22 cellular contexts compared by ENCODE assay signal in genomic region chr6:105787747-105788146, GRCh38.
DNase-seq lines count a peak whose midpoint lies in the region; ATAC-seq, FAIRE-seq and TF ChIP-seq lines count a peak whose summit lies in the region.
"Had no signal": no experiment of that assay in that cellular context is flagged by ENCODE, and none has a peak within 500 bp of the region (broad histone marks: within the 10 kb centered on the region; RNA-seq: fewer than 3 reads in every experiment).

No MANE protein-coding gene starts in this region.

- no peak overlapping the region for H3K4me3 Mint-ChIP-seq in activated CD4-positive, alpha-beta T cell treated with anti-CD3 and anti-CD28 coated beads, Interleukin-2, amount 10 ng/mL, durations not matched to agents 7 days and 5 days
- H3K4me3 Mint-ChIP-seq: CD4-positive, CD25-positive, alpha-beta regulatory T cell; IgD-negative memory B cell had no signal

- POLR2A ChIA-PET in activated CD4-positive, alpha-beta T cell treated with anti-CD3 and anti-CD28 coated beads, Interleukin-2, amount 10 ng/mL, durations not matched to agents 7 days and 5 days (lab: Charles Lee) = no interaction called here
- POLR2A ChIA-PET in IMR-90 (lab: Charles Lee; ENCODE audit: unreplicated experiment) = no interaction called here
- POLR2A ChIA-PET in K562 (lab: Yijun Ruan, JAX) = interaction anchor here (1.1 kb wide), 1 partner anchor 11 kb away, joined by 3 read pairs; no protein-coding TSS in a partner anchor

- no peak for DNase-seq in activated CD4-positive, alpha-beta T cell treated with anti-CD3 and anti-CD28 coated beads, Interleukin-2, amount 10 ng/mL, durations not matched to agents 7 days and 5 days
- no peak for DNase-seq in activated CD4-positive, alpha-beta T cell treated with anti-CD3 and anti-CD28 coated beads, Interleukin-2, amount 50 U/mL, for 4 hours
- no peak for DNase-seq in IMR-90
- DNase-seq in K562 (ENCODE audit: extremely low read depth in 1 of 4, low spot score in 3 of 4) = no peak
- no peak for DNase-seq in mesendoderm
- no peak for DNase-seq in mucosa of descending colon
- no peak for DNase-seq in COR-L47 (lab: John Stamatoyannopoulos, UW)
- no peak for DNase-seq in frontal cortex (ENCODE audit: low spot score in 2 of 2)
- DNase-seq: BE2C, Caco-2, DMS153, GF-D8, HCEC 1CT, NCI-H1092 treated with DMSO at 0.1 percent for 48 hours, NCI-H146, NCI-H2029 treated with DMSO at 0.1 percent for 48 hours, NCI-H2171, NCI-H526 had no signal

- BruUV-seq in IMR-90 (replicated peaks; lab: Mats Ljungman, UMichigan) (no TSS peak), K562 (replicated peaks; lab: Mats Ljungman, UMichigan) (no TSS peak)

- CTCF ChIA-PET in activated CD4-positive, alpha-beta T cell treated with anti-CD3 and anti-CD28 coated beads, Interleukin-2, amount 10 ng/mL, durations not matched to agents 7 days and 5 days (lab: Charles Lee) = interaction anchor here (1.4 to 1.5 kb wide), 2 partner anchors 9 to 299 kb away, joined by 4 to 5 read pairs; partner anchors contain the start of gene PRDM1
- CTCF ChIA-PET in IMR-90 (lab: Yijun Ruan, JAX) (no interaction called here), K562 (lab: Yijun Ruan, JAX; ENCODE audit: low intra/inter-chr PET ratio) (no interaction called here)

- intact Hi-C loops in IMR-90 (cut with micrococcal nuclease) = no loop called here
- intact Hi-C loops in K562 (cut with micrococcal nuclease) = no loop called here
- intact Hi-C loops in mucosa of descending colon (cut with DNase I, micrococcal nuclease) = no loop called here

- H3K27me3 Mint-ChIP-seq in activated CD4-positive, alpha-beta T cell treated with anti-CD3 and anti-CD28 coated beads, Interleukin-2, amount 10 ng/mL, durations not matched to agents 7 days and 5 days = no peaks in the 10 kb centered on the region
- H3K27me3 Mint-ChIP-seq: CD4-positive, CD25-positive, alpha-beta regulatory T cell had no signal

- H3K23ac ChIP-seq in IMR-90 (ENCODE audit: low read depth, low read length) = no peak overlapping the region
- no peak overlapping the region for H3K23ac ChIP-seq in mesendoderm (ENCODE audit: low read length)

- in situ Hi-C loops in IMR-90 (cut with MboI; ENCODE audit: low sequenced_read_pairs) (no loop called here), K562 (cut with MboI) (no loop called here)

- H3K4me2 ChIP-seq in IMR-90 (ENCODE audit: low read depth, low read length) = no peak overlapping the region
- H3K4me2 ChIP-seq in K562 (ENCODE audit: insufficient read depth, low read length) = no peak overlapping the region
- no peak overlapping the region for H3K4me2 ChIP-seq in mesendoderm (ENCODE audit: low read length)

- H2BK20ac ChIP-seq in IMR-90 (ENCODE audit: low read depth, low read length) = no peak overlapping the region

- H3K27ac Mint-ChIP-seq in activated CD4-positive, alpha-beta T cell treated with anti-CD3 and anti-CD28 coated beads, Interleukin-2, amount 10 ng/mL, durations not matched to agents 7 days and 5 days = peak overlapping the region; percentile 26

- no peaks in the 10 kb centered on the region for H3K4me1 ChIP-seq in IMR-90 (ENCODE audit: control insufficient read depth, insufficient read depth, low read length)
- no peaks in the 10 kb centered on the region; a peak in 1 of 5 replicates for H3K4me1 ChIP-seq in K562 (replicated peaks in 1 of 2; ENCODE audit: control insufficient read depth in 2 of 2, insufficient read depth in 2 of 2, low read length in 2 of 2)
- no peaks in the 10 kb centered on the region for H3K4me1 ChIP-seq in mesendoderm (ENCODE audit: control insufficient read depth, low read depth, low read length)
- no peaks in the 10 kb centered on the region for H3K4me1 ChIP-seq in mucosa of descending colon (ENCODE audit: low read depth)
- H3K4me1 ChIP-seq: BE2C, Caco-2 had no signal

- H3K79me2 ChIP-seq in K562 (ENCODE audit: control insufficient read depth, insufficient read depth, low read length) = no peaks in the 10 kb centered on the region
- H3K79me2 ChIP-seq in mesendoderm (ENCODE audit: control insufficient read depth, insufficient read depth, low read length) = no peaks in the 10 kb centered on the region

- TF ChIP-seq RAD21 in IMR-90 (IDR thresholded peaks at IDR 0.05; ENCODE audit: low read length) = no peak
- no peak for TF ChIP-seq RAD21 in K562 (CRISPR knock-in tag; conservative IDR thresholded peaks at IDR 0.05 in 1 of 2, IDR thresholded peaks at IDR 0.05 in 1 of 2)

- H3K14ac ChIP-seq in IMR-90 (replicated peaks; ENCODE audit: low read depth, low read length) = no peak overlapping the region

- peaks cover 19% of the 10 kb centered on the region for H3K36me3 Mint-ChIP-seq in activated CD4-positive, alpha-beta T cell treated with anti-CD3 and anti-CD28 coated beads, Interleukin-2, amount 10 ng/mL, durations not matched to agents 7 days and 5 days (ENCODE audit: low read depth)
- H3K36me3 Mint-ChIP-seq: CD4-positive, CD25-positive, alpha-beta regulatory T cell had no signal

- WGBS in IMR-90 (ENCODE audit: extremely low coverage in 2 of 2, insufficient read length in 1 of 2), 2 experiments = 100% methylated on average over 1 of the region's 5 CpGs; no CpG with 5 or more reads in 1 of the 2 experiments
- WGBS in K562 (ENCODE audit: insufficient coverage, low coverage, missing lambda C conversion rate) = 41% methylated on average over 5 of the region's 5 CpGs
- no CpG with 5 or more reads among the region's 5 CpGs for WGBS in mesendoderm (ENCODE audit: extremely low coverage, insufficient coverage, low lambda C conversion rate)

- no peak for FAIRE-seq in K562 (lab: Jason Lieb, UNC)
- FAIRE-seq in frontal cortex (lab: Jason Lieb, UNC) = no peak
- FAIRE-seq: A204.1, HTR-8/SVneo had no signal

- no peak overlapping the region for H3K18ac ChIP-seq in IMR-90 (ENCODE audit: low read depth, low read length)
- no peak overlapping the region for H3K18ac ChIP-seq in mesendoderm (ENCODE audit: low read length)

- no peak for ATAC-seq in IMR-90 (ENCODE audit: low read depth)
- ATAC-seq in K562 = no peak
- ATAC-seq in mucosa of descending colon = no peak

- dilution Hi-C loops in IMR-90 (cut with HindIII; ENCODE audit: low sequenced_read_pairs, unreplicated experiment) = no loop called here

- H3K79me1 ChIP-seq in IMR-90 (ENCODE audit: low read depth in 1 of 2, low read length in 2 of 2) (no peaks in the 10 kb centered on the region), mesendoderm (ENCODE audit: low read length) (no peaks in the 10 kb centered on the region)

- H3K36me3 ChIP-seq in IMR-90 (ENCODE audit: control insufficient read depth, insufficient read depth, low read length) = no peaks in the 10 kb centered on the region
- H3K36me3 ChIP-seq in K562 (ENCODE audit: control insufficient read depth, insufficient read depth, low read length) = no peaks in the 10 kb centered on the region
- no peaks in the 10 kb centered on the region for H3K36me3 ChIP-seq in mesendoderm (ENCODE audit: control insufficient read depth, insufficient read depth, low read length)
- H3K36me3 ChIP-seq in mucosa of descending colon (ENCODE audit: low read depth) = no peaks in the 10 kb centered on the region
- H3K36me3 ChIP-seq: BE2C had no signal

- H4K91ac ChIP-seq in IMR-90 (ENCODE audit: insufficient read depth, low read depth, low read length) = no peak overlapping the region

- H4K5ac ChIP-seq in IMR-90 (ENCODE audit: low read depth, low read length) (no peak overlapping the region), mesendoderm (ENCODE audit: low read length) (no peak overlapping the region)

- H2BK5ac ChIP-seq in IMR-90 (ENCODE audit: low read depth, low read length, poor library complexity, severe bottlenecking) = no peak overlapping the region
- no peak overlapping the region for H2BK5ac ChIP-seq in mesendoderm (ENCODE audit: low read length)

- no peak overlapping the region for H3K9ac ChIP-seq in IMR-90 (ENCODE audit: low read depth, low read length)
- no peak overlapping the region for H3K9ac ChIP-seq in K562 (ENCODE audit: insufficient read depth in 1 of 2, low read depth in 2 of 2, low read length in 2 of 2)
- no peak overlapping the region for H3K9ac ChIP-seq in mesendoderm (ENCODE audit: low read length)

- TF ChIP-seq POLR2A in IMR-90 (IDR thresholded peaks at IDR 0.05; ENCODE audit: low read depth, low read length) (no peak), K562 (conservative IDR thresholded peaks at IDR 0.05) (no peak)

- H3K9me3 Mint-ChIP-seq in activated CD4-positive, alpha-beta T cell treated with anti-CD3 and anti-CD28 coated beads, Interleukin-2, amount 10 ng/mL, durations not matched to agents 7 days and 5 days = peaks cover 3% of the 10 kb centered on the region

- H3K9me3 ChIP-seq in IMR-90 (ENCODE audit: control insufficient read depth, insufficient read depth, low read length) = no peaks in the 10 kb centered on the region
- H3K9me3 ChIP-seq in K562 (replicated peaks; ENCODE audit: control insufficient read depth, insufficient read depth, low read depth, low read length) = no peaks in the 10 kb centered on the region
- H3K9me3 ChIP-seq in mucosa of descending colon = no peaks in the 10 kb centered on the region
- H3K9me3 ChIP-seq: BE2C, Caco-2 had no signal

- H4K20me1 ChIP-seq in IMR-90 (ENCODE audit: insufficient read depth, low read length) (no peaks in the 10 kb centered on the region), K562 (replicated peaks; ENCODE audit: control insufficient read depth, insufficient read depth, low read length) (no peaks in the 10 kb centered on the region)

- no peak overlapping the region for H2BK120ac ChIP-seq in IMR-90 (ENCODE audit: low read depth, low read length)
- H2BK120ac ChIP-seq in mesendoderm (ENCODE audit: low read depth, low read length) = no peak overlapping the region

- H2AFZ ChIP-seq in IMR-90 (replicated peaks; ENCODE audit: low read length, poor library complexity) (no peak overlapping the region), K562 (ENCODE audit: low read depth, low read length) (no peak overlapping the region)

- no peak for TF ChIP-seq EP300 in K562 (IDR thresholded peaks at IDR 0.05; ENCODE audit: low read length)

- H3K9me1 ChIP-seq in IMR-90 (ENCODE audit: insufficient read depth, low read length) (no peaks in the 10 kb centered on the region), K562 (ENCODE audit: control insufficient read depth, insufficient read depth, low read length) (no peaks in the 10 kb centered on the region)

- H3K4me1 Mint-ChIP-seq in activated CD4-positive, alpha-beta T cell treated with anti-CD3 and anti-CD28 coated beads, Interleukin-2, amount 10 ng/mL, durations not matched to agents 7 days and 5 days = peaks cover 77% of the 10 kb centered on the region

- peak overlapping the region; percentile 62 for H2AK9ac ChIP-seq in IMR-90 (replicated peaks; ENCODE audit: low read depth, low read length, poor library complexity)

- H3K56ac ChIP-seq in IMR-90 (ENCODE audit: extremely low read depth, insufficient read depth, low read length) (no peak overlapping the region), mesendoderm (ENCODE audit: low read length) (no peak overlapping the region)

- H2AK5ac ChIP-seq in IMR-90 (ENCODE audit: low read depth, low read length) (no peak overlapping the region), mesendoderm (ENCODE audit: low read length) (peak overlapping the region; percentile 30)

- H3K27me3 ChIP-seq in IMR-90 (ENCODE audit: control insufficient read depth, insufficient read depth, low read length) = no peaks in the 10 kb centered on the region
- no peaks in the 10 kb centered on the region; a peak in 1 of 5 replicates for H3K27me3 ChIP-seq in K562 (ENCODE audit: control insufficient read depth in 2 of 2, insufficient read depth in 2 of 2, low read length in 2 of 2)
- no peaks in the 10 kb centered on the region for H3K27me3 ChIP-seq in mesendoderm (ENCODE audit: insufficient read depth, low read length, poor library complexity)

- no peak overlapping the region for H4K8ac ChIP-seq in IMR-90 (ENCODE audit: low read depth in 2 of 2, low read length in 2 of 2)
- H4K8ac ChIP-seq in mesendoderm (ENCODE audit: low read depth, low read length) = no peak overlapping the region

- H3K4me3 ChIP-seq in IMR-90 (ENCODE audit: insufficient read depth, low read depth, low read length) (no peak overlapping the region), K562 (no peak overlapping the region), mesendoderm (ENCODE audit: low read length) (no peak overlapping the region), mucosa of descending colon (no peak overlapping the region)

- no peak overlapping the region; the same call in 1 of the 2 replicates for H3K4ac ChIP-seq in IMR-90 (ENCODE audit: low read depth, low read length)
- H3K4ac ChIP-seq in mesendoderm (ENCODE audit: low read depth, low read length) = no peak overlapping the region

- H2BK15ac ChIP-seq in IMR-90 (ENCODE audit: low read depth, low read length) (no peak overlapping the region; the same call in 2 of the 3 replicates), mesendoderm (replicated peaks; ENCODE audit: low read depth) (no peak overlapping the region)

- TF ChIP-seq CTCF in IMR-90 (conservative IDR thresholded peaks at IDR 0.05; ENCODE audit: low read depth, low read length) (no peak), K562 (IDR thresholded peaks at IDR 0.05 in 2 of 3, conservative IDR thresholded peaks at IDR 0.05 in 1 of 3; ENCODE audit: insufficient read depth in 2 of 3, low read depth in 1 of 3, low read length in 3 of 3) (no peak), mucosa of descending colon (IDR thresholded peaks at IDR 0.05) (no peak)

- H3K27ac ChIP-seq in IMR-90 (ENCODE audit: insufficient read depth, low read length) = no peak overlapping the region
- H3K27ac ChIP-seq in K562 (ENCODE audit: extremely low read depth, low read depth, low read length) = no peak overlapping the region
- H3K27ac ChIP-seq in mesendoderm (ENCODE audit: low read depth, low read length) = no peak overlapping the region
